22 cellular contexts compared by ENCODE assay signal in the genomic region with DNA sequence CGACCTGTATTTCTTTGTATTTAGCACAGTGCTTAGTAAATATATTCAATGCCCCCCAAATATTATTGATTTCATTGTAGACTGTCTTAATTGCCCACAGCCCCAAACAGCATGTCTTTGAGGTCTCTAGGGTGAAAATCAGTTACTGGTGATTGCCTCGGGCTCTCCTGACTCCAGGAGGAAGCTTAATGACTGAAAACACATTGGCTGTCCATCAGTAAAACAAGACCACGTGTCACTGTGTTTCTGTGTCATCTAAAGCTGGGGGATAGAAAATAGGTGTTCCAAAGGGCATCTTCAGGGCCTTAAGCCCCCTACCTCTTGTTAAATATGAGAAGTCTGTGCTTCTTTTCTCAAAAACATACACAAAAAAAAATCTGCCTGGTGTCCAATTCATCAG.
DNase-seq lines count a peak whose midpoint lies in the region; ATAC-seq and TF ChIP-seq lines count a peak whose summit lies in the region.
"Had no signal": no experiment of that assay in that cellular context is flagged by ENCODE, and none has a peak within 500 bp of the region (broad histone marks: within the 10 kb centered on the region; RNA-seq: fewer than 3 reads in every experiment).

No MANE protein-coding gene starts in this region.

- 41 to 53% (median 47%) methylated on average over 3 of the region's 3 CpGs for WGBS in psoas muscle, 3 donors

- H3K36me3 ChIP-seq in psoas muscle (ENCODE audit: insufficient read depth in 1 of 2, low read depth in 1 of 2) (no peaks in the 10 kb centered on the region), H7 (replicated peaks; ENCODE audit: control insufficient read depth, insufficient read depth, low read length) (no peaks in the 10 kb centered on the region)
- H3K36me3 ChIP-seq: gastroesophageal sphincter had no signal

- no peaks in the 10 kb centered on the region for H3K9me3 ChIP-seq in psoas muscle
- H3K9me3 ChIP-seq: gastroesophageal sphincter had no signal

- TF ChIP-seq CTCF in psoas muscle (IDR thresholded peaks at IDR 0.05): no peak

- H3K4me3 ChIP-seq in psoas muscle (no peak overlapping the region), H7 (ENCODE audit: insufficient read depth, low read depth, low read length) (no peak overlapping the region)
- H3K4me3 ChIP-seq: gastroesophageal sphincter, skin epidermis had no signal

- intact Hi-C loops in psoas muscle (cut with DNase I): no loop called here

- H3K27me3 ChIP-seq in psoas muscle (ENCODE audit: insufficient read depth in 3 of 3, low read length in 2 of 3) (no peaks in the 10 kb centered on the region), H7 (ENCODE audit: control insufficient read depth, insufficient read depth, low read length) (no peaks in the 10 kb centered on the region)
- H3K27me3 ChIP-seq: gastroesophageal sphincter had no signal

- peak overlapping the region; percentile 56 for H3K27ac ChIP-seq in psoas muscle
- H3K27ac ChIP-seq: gastroesophageal sphincter, skin epidermis had no signal

- DNase-seq in NCI-H1436 (lab: John Stamatoyannopoulos, UW) (peak; percentile 56), NCI-H1436 treated with DMSO at 0.1 percent for 48 hours (lab: John Stamatoyannopoulos, UW) (no peak), NCI-H1417 (lab: John Stamatoyannopoulos, UW) (peak in 2 of 3 experiments; percentile 82 to 96), NCI-H748 treated with DMSO at 0.1 percent for 48 hours (lab: John Stamatoyannopoulos, UW) (peak; percentile 60), psoas muscle (no peak), H7 (no peak), RKO (ENCODE audit: low spot score) (no peak)
- no peak for DNase-seq in activated T-cell treated with anti-CD3 and anti-CD28 coated beads, Interleukin-2, amount 50 U/mL, for 48 hours
- DNase-seq: activated CD4-positive, alpha-beta T cell treated with anti-CD3 and anti-CD28 coated beads, Interleukin-2, amount 50 U/mL, for 48 hours; activated CD8-positive, alpha-beta memory T cell treated with anti-CD3 and anti-CD28 coated beads, Interleukin-2, amount 50 U/mL, for 4 hours; AML-193; anterior cingulate cortex; hypothalamus; left ventricle myocardium superior; naive B cell; NCI-H1694 treated with DMSO at 0.1 percent for 48 hours; occipital lobe had no signal

- no peak for ATAC-seq in psoas muscle
- ATAC-seq: activated T-helper 17 cell treated with anti-CD3 and anti-CD28 coated beads, Interleukin-2, amount 50 U/mL, for 72 hours; gastroesophageal sphincter; HCT116; HepG2 had no signal

- peaks cover 21% of the 10 kb centered on the region for H3K4me1 ChIP-seq in psoas muscle
- H3K4me1 ChIP-seq: gastroesophageal sphincter had no signal

Comparison
In these comparisons a context has a peak if more than half of its experiments do, and no peak if none do; other contexts are left out.
1. DNase-seq: peak in NCI-H1436 (single experiment), NCI-H1417 (2 of 3) and NCI-H748 treated with DMSO at 0.1 percent for 48 hours (single experiment); none in NCI-H1436 treated with DMSO at 0.1 percent for 48 hours (single experiment), psoas muscle (0 of 2), H7 (single experiment), RKO (single experiment) and activated T-cell treated with anti-CD3 and anti-CD28 coated beads, Interleukin-2, amount 50 U/mL, for 48 hours (0 of 2).